In the genomic region with DNA sequence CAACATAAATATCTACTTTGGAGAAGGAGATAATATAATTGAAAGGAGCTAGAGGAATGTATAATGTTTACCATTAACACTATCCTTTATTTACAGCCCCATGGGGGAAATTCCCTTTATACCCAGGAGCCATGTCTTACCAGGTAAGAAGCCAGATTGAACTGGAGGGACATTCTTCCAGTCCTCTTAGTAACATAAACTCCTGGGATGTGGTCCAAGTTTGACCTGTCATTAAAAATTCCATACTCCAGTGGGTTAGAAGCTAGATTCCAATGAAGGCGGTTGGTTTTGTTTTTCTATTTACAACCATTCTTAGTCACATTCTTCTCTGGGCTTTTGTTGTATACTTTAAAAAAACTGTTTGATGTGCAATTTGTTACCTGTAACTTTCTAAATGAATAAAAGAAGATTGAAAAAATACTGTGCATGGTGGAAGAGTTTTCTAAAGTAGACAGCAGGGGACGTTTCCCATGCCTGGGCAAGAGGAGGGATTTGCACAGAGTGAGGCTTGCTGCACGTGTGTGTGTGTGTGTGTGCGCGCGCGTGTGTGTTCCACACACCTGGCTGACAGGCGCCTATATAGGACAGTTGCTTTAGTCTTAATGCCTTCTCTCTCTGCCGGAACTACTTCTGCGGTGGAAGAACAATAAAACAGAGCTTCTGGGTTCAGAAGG, we compare ENCODE assay signal across 17 cellular contexts. TPM values are rescaled to one million over a fixed set of nuclear protein-coding genes. Genes with fewer than 3 reads are reported as not detected.
DNase-seq lines count a peak whose midpoint lies in the region; ATAC-seq and TF ChIP-seq lines count a peak whose summit lies in the region.
"Had no signal": no experiment of that assay in that cellular context is flagged by ENCODE, and none has a peak within 500 bp of the region (broad histone marks: within the 10 kb centered on the region; RNA-seq: fewer than 3 reads in every experiment).

No MANE protein-coding gene starts in this region.

- CTCF ChIA-PET in A673 (lab: Charles Lee) = no interaction called here
- CTCF ChIA-PET in HEK293T (lab: Yijun Ruan, JAX) = no interaction called here

- POLR2A ChIA-PET in A673 (lab: Charles Lee; ENCODE audit: low non-redundant PET) (no interaction called here), HEK293T (lab: Yijun Ruan, JAX) (no interaction called here)

- no peaks in the 10 kb centered on the region for H3K9me3 ChIP-seq in A673 (ENCODE audit: low read depth, low read length, poor library complexity, severe bottlenecking)
- H3K9me3 ChIP-seq: MG63, right atrium auricular region, uterus had no signal

- no peak for ATAC-seq in HG03442 (IDR thresholded peaks at IDR 0.05; ENCODE audit: unreplicated experiment)
- ATAC-seq: activated CD4-positive, alpha-beta T cell treated with anti-CD3 and anti-CD28 coated beads for 36 hours; stimulated activated effector memory CD8-positive, alpha-beta T cell treated with anti-CD3 and anti-CD28 coated beads, Interleukin-12 subunit alpha, Interleukin-12 subunit beta, amount 100 ng/mL, for 72 hours had no signal

- H3K36me3 ChIP-seq in A673 (ENCODE audit: insufficient read depth, low read length, poor library complexity, severe bottlenecking) = no peaks in the 10 kb centered on the region
- H3K36me3 ChIP-seq: BLaER1 treated with 17β-estradiol and CSF1 and Interleukin-3, amounts not matched to agents 10 nM and 100 nM; MG63; right atrium auricular region; uterus had no signal

- H3K27me3 Mint-ChIP-seq in osteocyte (ENCODE audit: unreplicated experiment) = no peaks in the 10 kb centered on the region

- in situ Hi-C loops in Caki2 (cut with HindIII; ENCODE audit: low pct_unique_long_range_greater_than_20kb, low sequenced_read_pairs) = no loop called here

- no peak overlapping the region for H3K27ac Mint-ChIP-seq in osteocyte (ENCODE audit: unreplicated experiment)
- H3K27ac Mint-ChIP-seq: activated CD4-positive, alpha-beta T cell treated with anti-CD3 and anti-CD28 coated beads for 36 hours; stimulated activated effector memory CD8-positive, alpha-beta T cell treated with anti-CD3 and anti-CD28 coated beads, Interleukin-12 subunit alpha, Interleukin-12 subunit beta, amount 100 ng/mL, for 72 hours had no signal

- no peaks in the 10 kb centered on the region for H3K9me3 Mint-ChIP-seq in osteocyte (ENCODE audit: unreplicated experiment)
- H3K9me3 Mint-ChIP-seq: stimulated activated effector memory CD8-positive, alpha-beta T cell treated with anti-CD3 and anti-CD28 coated beads, Interleukin-12 subunit alpha, Interleukin-12 subunit beta, amount 100 ng/mL, for 72 hours had no signal

- H3K4me3 ChIP-seq in A673 (ENCODE audit: low read depth, low read length, poor library complexity, severe bottlenecking) = no peak overlapping the region
- H3K4me3 ChIP-seq: BLaER1 treated with 17β-estradiol and CSF1 and Interleukin-3, amounts not matched to agents 10 nM and 100 nM had no signal

- peak overlapping the region; percentile 74 for H3K4me3 Mint-ChIP-seq in osteocyte (ENCODE audit: unreplicated experiment)
- H3K4me3 Mint-ChIP-seq: activated CD4-positive, alpha-beta T cell treated with anti-CD3 and anti-CD28 coated beads for 36 hours; stimulated activated effector memory CD8-positive, alpha-beta T cell treated with anti-CD3 and anti-CD28 coated beads, Interleukin-12 subunit alpha, Interleukin-12 subunit beta, amount 100 ng/mL, for 72 hours had no signal

- peaks cover 85% of the 10 kb centered on the region for H3K27me3 ChIP-seq in A673 (replicated peaks; ENCODE audit: insufficient read depth, low read depth, low read length, poor library complexity)
- H3K27me3 ChIP-seq: BLaER1 treated with 17β-estradiol and CSF1 and Interleukin-3, amounts not matched to agents 10 nM and 100 nM; MG63; right atrium auricular region; uterus had no signal

- no TSS peak for BruUV-seq in A673 (replicated peaks; lab: Mats Ljungman, UMichigan)

- H3K27ac ChIP-seq in A673 (ENCODE audit: low read depth, low read length, poor library complexity, severe bottlenecking) = no peak overlapping the region
- H3K27ac ChIP-seq: BLaER1 treated with 17β-estradiol and CSF1 and Interleukin-3, amounts not matched to agents 10 nM and 100 nM; HL-60 had no signal

- DNase-seq in Caki2 (ENCODE audit: low read depth) (peak; percentile 45), NCI-H226 (peak; percentile 25), dedifferentiated amniotic fluid mesenchymal stem cell (ENCODE audit: extremely low spot score) (peak; percentile 26), osteocyte (ENCODE audit: extremely low spot score, unreplicated experiment) (no peak), A673 (ENCODE audit: low spot score) (no peak), HEK293T (ENCODE audit: extremely low spot score) (no peak)
- no peak for DNase-seq in activated effector memory CD4-positive, alpha-beta T cell treated with anti-CD3 and anti-CD28 coated beads, Interleukin-2, amount 50 U/mL, for 16 hours
- DNase-seq: activated CD4-positive, alpha-beta T cell treated with anti-CD3 and anti-CD28 coated beads for 36 hours; foreskin melanocyte; MG63; stimulated activated CD4-positive, alpha-beta T cell treated with anti-CD3 and anti-CD28 coated beads, Interleukin-4, amount 100 ng/mL, for 1 hour; uterus had no signal

- H3K36me3 Mint-ChIP-seq in osteocyte (ENCODE audit: unreplicated experiment) = peaks cover 9% of the 10 kb centered on the region
- H3K36me3 Mint-ChIP-seq: stimulated activated effector memory CD8-positive, alpha-beta T cell treated with anti-CD3 and anti-CD28 coated beads, Interleukin-12 subunit alpha, Interleukin-12 subunit beta, amount 100 ng/mL, for 72 hours had no signal

- no peak for TF ChIP-seq CTCF in osteocyte (IDR thresholded peaks at IDR 0.05)
- no peak for TF ChIP-seq CTCF in A673 (conservative IDR thresholded peaks at IDR 0.05; ENCODE audit: low read depth, low read length)

- H3K4me1 Mint-ChIP-seq in osteocyte (ENCODE audit: unreplicated experiment) = peaks cover 46% of the 10 kb centered on the region
- H3K4me1 Mint-ChIP-seq: stimulated activated effector memory CD8-positive, alpha-beta T cell treated with anti-CD3 and anti-CD28 coated beads, Interleukin-12 subunit alpha, Interleukin-12 subunit beta, amount 100 ng/mL, for 72 hours had no signal

- no peaks in the 10 kb centered on the region for H3K4me1 ChIP-seq in A673 (ENCODE audit: insufficient read depth, low read length, poor library complexity, severe bottlenecking)
- H3K4me1 ChIP-seq: BLaER1 treated with 17β-estradiol and CSF1 and Interleukin-3, amounts not matched to agents 10 nM and 100 nM had no signal

- intact Hi-C loops in A673 (cut with micrococcal nuclease; ENCODE audit: unreplicated experiment) = no loop called here

TF ChIP-seq in HEK293T, 16 proteins besides CTCF, POLR2A, EP300 and RAD21:
- TF ChIP-seq FOXK2 (IDR thresholded peaks at IDR 0.05) (no peak), FOXM1 (IDR thresholded peaks at IDR 0.05; ENCODE audit: borderline replicate concordance) (no peak), NFRKB (IDR thresholded peaks at IDR 0.05) (no peak), CTBP1 (IDR thresholded peaks at IDR 0.05; ENCODE audit: borderline replicate concordance) (no peak), SUZ12 (IDR thresholded peaks at IDR 0.05) (no peak), BHLHE40 (IDR thresholded peaks at IDR 0.05; ENCODE audit: borderline replicate concordance) (no peak), HDGF (IDR thresholded peaks at IDR 0.05; ENCODE audit: borderline replicate concordance) (no peak), ARNT (IDR thresholded peaks at IDR 0.05) (no peak), TARDBP (IDR thresholded peaks at IDR 0.05) (no peak), LEF1 (IDR thresholded peaks at IDR 0.05; ENCODE audit: borderline replicate concordance) (no peak)
- TF ChIP-seq, protein P1, sequence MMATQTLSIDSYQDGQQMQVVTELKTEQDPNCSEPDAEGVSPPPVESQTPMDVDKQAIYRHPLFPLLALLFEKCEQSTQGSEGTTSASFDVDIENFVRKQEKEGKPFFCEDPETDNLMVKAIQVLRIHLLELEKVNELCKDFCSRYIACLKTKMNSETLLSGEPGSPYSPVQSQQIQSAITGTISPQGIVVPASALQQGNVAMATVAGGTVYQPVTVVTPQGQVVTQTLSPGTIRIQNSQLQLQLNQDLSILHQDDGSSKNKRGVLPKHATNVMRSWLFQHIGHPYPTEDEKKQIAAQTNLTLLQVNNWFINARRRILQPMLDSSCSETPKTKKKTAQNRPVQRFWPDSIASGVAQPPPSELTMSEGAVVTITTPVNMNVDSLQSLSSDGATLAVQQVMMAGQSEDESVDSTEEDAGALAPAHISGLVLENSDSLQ (IDR thresholded peaks at IDR 0.05) = no peak

RNA-seq across cellular contexts. Expression of a gene that starts 2.0 kb away (rescaled TPM):
- 0.70 and 1.0 TPM in 2 replicates for total RNA-seq in Caki2 (2014; rRNA removed; shearing (Covaris generic); ENCODE audit: low replicate concordance)
- 7.0 and 7.4 TPM in 2 replicates for total RNA-seq in osteocyte
- 0.26 and 0.31 TPM in 2 replicates for total RNA-seq in A673 (2021)

Comparison
In these comparisons a context has a peak if more than half of its experiments do, and no peak if none do; other contexts are left out.
1. DNase-seq: peak in Caki2 (single experiment), NCI-H226 (single experiment) and dedifferentiated amniotic fluid mesenchymal stem cell (single experiment); none in osteocyte (single experiment), A673 (single experiment), HEK293T (single experiment) and activated effector memory CD4-positive, alpha-beta T cell treated with anti-CD3 and anti-CD28 coated beads, Interleukin-2, amount 50 U/mL, for 16 hours (single experiment).